Comparison of ENCODE assay signal across 23 cellular contexts in genomic region chr19:426725-427445, GRCh38. TPM values are rescaled to one million over a fixed set of nuclear protein-coding genes. Genes with fewer than 3 reads are reported as not detected.
DNase-seq lines count a peak whose midpoint lies in the region; ATAC-seq and TF ChIP-seq lines count a peak whose summit lies in the region.
"Had no signal": no experiment of that assay in that cellular context is flagged by ENCODE, and none has a peak within 500 bp of the region (broad histone marks: within the 10 kb centered on the region; RNA-seq: fewer than 3 reads in every experiment).

No MANE protein-coding gene starts in this region.

- DNase-seq in NCI-H2171 treated with DMSO at 0.1 percent for 48 hours (lab: John Stamatoyannopoulos, UW), result peak; percentile 81
- DNase-seq in fibroblast of gingiva (ENCODE audit: low read depth), result peak; percentile 22
- DNase-seq in occipital lobe (lab: John Stamatoyannopoulos, UW), result peak; percentile 37
- DNase-seq in NCI-H446 (lab: John Stamatoyannopoulos, UW), result no peak
- no peak for DNase-seq in activated T-cell treated with anti-CD3 and anti-CD28 coated beads, Interleukin-2, amount 50 U/mL, for 48 hours
- DNase-seq in activated CD4-positive, alpha-beta memory T cell treated with anti-CD3 and anti-CD28 coated beads, Interleukin-2, amount 10 ng/mL, durations not matched to agents 7 days and 5 days, result no peak
- DNase-seq: activated CD4-positive, alpha-beta T cell treated with anti-CD3 and anti-CD28 coated beads for 48 hours; activated CD8-positive, alpha-beta memory T cell treated with anti-CD3 and anti-CD28 coated beads, Interleukin-2, amount 10 ng/mL, durations not matched to agents 7 days and 5 days; activated naive CD4-positive, alpha-beta T cell treated with anti-CD3 and anti-CD28 coated beads, Interleukin-2, amount 10 ng/mL, durations not matched to agents 7 days and 5 days; cortex of kidney; kidney glomerular epithelial cell; mammary epithelial cell; MM.1S; NCI-H1436; NCI-H524 treated with DMSO at 0.1 percent for 48 hours; sigmoid colon; stimulated activated CD8-positive, alpha-beta memory T cell treated with anti-CD3 and anti-CD28 coated beads, Interleukin-4, amount 100 ng/mL, for 48 hours; T-helper 17 cell had no signal

- peaks cover 15% of the 10 kb centered on the region for H3K9me3 Mint-ChIP-seq in activated CD4-positive, alpha-beta memory T cell treated with anti-CD3 and anti-CD28 coated beads, Interleukin-2, amount 10 ng/mL, durations not matched to agents 7 days and 5 days
- H3K9me3 Mint-ChIP-seq: type B pancreatic cell had no signal

- CTCF ChIA-PET in activated CD4-positive, alpha-beta memory T cell treated with anti-CD3 and anti-CD28 coated beads, Interleukin-2, amount 10 ng/mL, durations not matched to agents 7 days and 5 days (lab: Charles Lee), result no interaction called here

- ATAC-seq in HG02884 (IDR thresholded peaks at IDR 0.05; ENCODE audit: unreplicated experiment), result no peak
- ATAC-seq: activated CD8-positive, alpha-beta memory T cell treated with anti-CD3 and anti-CD28 coated beads, Interleukin-2, amount 10 ng/mL, durations not matched to agents 7 days and 5 days; T-helper 17 cell had no signal

- H3K27me3 Mint-ChIP-seq in activated CD4-positive, alpha-beta memory T cell treated with anti-CD3 and anti-CD28 coated beads, Interleukin-2, amount 10 ng/mL, durations not matched to agents 7 days and 5 days, result no peaks in the 10 kb centered on the region
- H3K27me3 Mint-ChIP-seq: activated CD8-positive, alpha-beta memory T cell treated with anti-CD3 and anti-CD28 coated beads, Interleukin-2, amount 10 ng/mL, durations not matched to agents 7 days and 5 days; activated naive CD4-positive, alpha-beta T cell treated with anti-CD3 and anti-CD28 coated beads, Interleukin-2, amount 10 ng/mL, durations not matched to agents 7 days and 5 days; type B pancreatic cell had no signal

- H3K4me1 Mint-ChIP-seq in activated CD4-positive, alpha-beta memory T cell treated with anti-CD3 and anti-CD28 coated beads, Interleukin-2, amount 10 ng/mL, durations not matched to agents 7 days and 5 days, result no peaks in the 10 kb centered on the region
- H3K4me1 Mint-ChIP-seq: activated CD8-positive, alpha-beta memory T cell treated with anti-CD3 and anti-CD28 coated beads, Interleukin-2, amount 10 ng/mL, durations not matched to agents 7 days and 5 days; activated naive CD4-positive, alpha-beta T cell treated with anti-CD3 and anti-CD28 coated beads, Interleukin-2, amount 10 ng/mL, durations not matched to agents 7 days and 5 days; T-helper 17 cell had no signal

- no peak for TF ChIP-seq EP300 in Ishikawa (IDR thresholded peaks at IDR 0.05; ENCODE audit: borderline replicate concordance)

- H3K27ac Mint-ChIP-seq in activated CD4-positive, alpha-beta memory T cell treated with anti-CD3 and anti-CD28 coated beads, Interleukin-2, amount 10 ng/mL, durations not matched to agents 7 days and 5 days, result no peak overlapping the region
- H3K27ac Mint-ChIP-seq: activated CD8-positive, alpha-beta memory T cell treated with anti-CD3 and anti-CD28 coated beads, Interleukin-2, amount 10 ng/mL, durations not matched to agents 7 days and 5 days; activated naive CD4-positive, alpha-beta T cell treated with anti-CD3 and anti-CD28 coated beads, Interleukin-2, amount 10 ng/mL, durations not matched to agents 7 days and 5 days; T-helper 17 cell; type B pancreatic cell had no signal

- no peaks in the 10 kb centered on the region for H3K36me3 Mint-ChIP-seq in activated CD4-positive, alpha-beta memory T cell treated with anti-CD3 and anti-CD28 coated beads, Interleukin-2, amount 10 ng/mL, durations not matched to agents 7 days and 5 days (ENCODE audit: low read depth)
- H3K36me3 Mint-ChIP-seq: activated CD8-positive, alpha-beta memory T cell treated with anti-CD3 and anti-CD28 coated beads, Interleukin-2, amount 10 ng/mL, durations not matched to agents 7 days and 5 days; activated naive CD4-positive, alpha-beta T cell treated with anti-CD3 and anti-CD28 coated beads, Interleukin-2, amount 10 ng/mL, durations not matched to agents 7 days and 5 days; CD14-positive monocyte had no signal

- POLR2A ChIA-PET in activated CD4-positive, alpha-beta memory T cell treated with anti-CD3 and anti-CD28 coated beads, Interleukin-2, amount 10 ng/mL, durations not matched to agents 7 days and 5 days (lab: Charles Lee), result no interaction called here

- no peak for TF ChIP-seq RAD21 in Ishikawa (IDR thresholded peaks at IDR 0.05; ENCODE audit: low read depth)

- no peak overlapping the region for H3K4me3 Mint-ChIP-seq in activated CD4-positive, alpha-beta memory T cell treated with anti-CD3 and anti-CD28 coated beads, Interleukin-2, amount 10 ng/mL, durations not matched to agents 7 days and 5 days
- H3K4me3 Mint-ChIP-seq: activated CD8-positive, alpha-beta memory T cell treated with anti-CD3 and anti-CD28 coated beads, Interleukin-2, amount 10 ng/mL, durations not matched to agents 7 days and 5 days; activated naive CD4-positive, alpha-beta T cell treated with anti-CD3 and anti-CD28 coated beads, Interleukin-2, amount 10 ng/mL, durations not matched to agents 7 days and 5 days; T-helper 17 cell; type B pancreatic cell had no signal

TF ChIP-seq in Ishikawa, 13 proteins besides CTCF, POLR2A, EP300 and RAD21:
- TF ChIP-seq ZBTB7A (IDR thresholded peaks at IDR 0.05; ENCODE audit: low read depth) (peak; percentile 31; the same call in 1 of the 2 replicates), YY1 (IDR thresholded peaks at IDR 0.05; ENCODE audit: low read depth) (no peak)
TF ChIP-seq in Ishikawa: peak in this region for 1.

RNA-seq across cellular contexts. Expression of gene C2CD4C, which starts 17.9 kb away (rescaled TPM):
- 16.1 TPM for total RNA-seq in occipital lobe
- under 1 TPM in 1 of 2 experiments, not detected in 1; 0.08 TPM for total RNA-seq in activated CD4-positive, alpha-beta memory T cell treated with anti-CD3 and anti-CD28 coated beads, Interleukin-2, amount 10 ng/mL, durations not matched to agents 7 days and 5 days
- total RNA-seq: activated CD8-positive, alpha-beta memory T cell treated with anti-CD3 and anti-CD28 coated beads, Interleukin-2, amount 10 ng/mL, durations not matched to agents 7 days and 5 days; T-helper 17 cell had no signal

RNA-seq across cellular contexts. Expression of gene SHC2, which starts 33.9 kb away (rescaled TPM):
- 13.9 TPM for total RNA-seq in occipital lobe
- not detected for total RNA-seq in activated CD4-positive, alpha-beta memory T cell treated with anti-CD3 and anti-CD28 coated beads, Interleukin-2, amount 10 ng/mL, durations not matched to agents 7 days and 5 days
- total RNA-seq: activated CD8-positive, alpha-beta memory T cell treated with anti-CD3 and anti-CD28 coated beads, Interleukin-2, amount 10 ng/mL, durations not matched to agents 7 days and 5 days; SJSA1; T-helper 17 cell had no signal

Comparison
In these comparisons a context has a peak if more than half of its experiments do, and no peak if none do; other contexts are left out.
1. DNase-seq: peak in NCI-H2171 treated with DMSO at 0.1 percent for 48 hours (single experiment), fibroblast of gingiva (single experiment) and occipital lobe (single experiment); none in NCI-H446 (0 of 2), activated T-cell treated with anti-CD3 and anti-CD28 coated beads, Interleukin-2, amount 50 U/mL, for 48 hours (0 of 2) and activated CD4-positive, alpha-beta memory T cell treated with anti-CD3 and anti-CD28 coated beads, Interleukin-2, amount 10 ng/mL, durations not matched to agents 7 days and 5 days (single experiment).
2. RNA of gene C2CD4C, which starts 17.9 kb away (total RNA-seq): 16.1 TPM in occipital lobe (single experiment); 0.08 TPM in activated CD4-positive, alpha-beta memory T cell treated with anti-CD3 and anti-CD28 coated beads, Interleukin-2, amount 10 ng/mL, durations not matched to agents 7 days and 5 days; every median in the first group is over 10 times any median in the second.
3. RNA of gene SHC2, which starts 33.9 kb away (total RNA-seq): 13.9 TPM in occipital lobe (single experiment); not detected in activated CD4-positive, alpha-beta memory T cell treated with anti-CD3 and anti-CD28 coated beads, Interleukin-2, amount 10 ng/mL, durations not matched to agents 7 days and 5 days; every median in the first group is over 10 times any median in the second.